13 cellular contexts compared by ENCODE assay signal in the genomic region with DNA sequence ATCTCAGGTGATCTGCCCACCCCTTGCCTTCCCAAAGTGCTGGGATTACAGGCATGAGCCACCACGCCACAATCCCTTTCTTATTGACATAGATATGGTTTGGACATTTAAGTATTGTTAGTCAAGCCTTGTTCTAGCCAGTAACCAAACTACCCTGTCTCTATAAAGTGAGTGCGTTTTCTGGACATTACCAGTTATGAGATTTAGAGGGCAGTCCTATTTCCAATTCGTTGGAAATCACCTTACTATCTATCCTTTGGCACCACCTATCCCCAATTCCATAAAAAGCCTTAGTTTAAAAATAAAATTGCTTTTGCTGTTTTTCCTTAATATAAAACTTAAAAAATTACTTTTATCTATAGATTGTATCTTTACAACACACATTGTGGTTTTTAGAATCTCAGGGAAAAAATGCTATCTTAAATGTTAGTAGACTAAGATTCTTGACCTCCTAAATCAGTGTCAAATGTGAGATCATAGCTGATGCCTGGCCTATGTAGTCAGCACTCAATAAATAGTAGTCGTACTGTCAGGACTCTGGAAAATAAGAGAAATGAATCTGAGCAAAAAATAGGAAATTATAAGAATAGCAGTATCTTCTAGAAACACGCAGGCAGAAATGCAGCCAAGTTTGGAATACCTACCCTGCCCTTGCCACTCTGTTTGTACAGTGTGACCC. TPM values are rescaled to one million over a fixed set of nuclear protein-coding genes. Genes with fewer than 3 reads are reported as not detected.
DNase-seq lines count a peak whose midpoint lies in the region; ATAC-seq and TF ChIP-seq lines count a peak whose summit lies in the region.
"Had no signal": no experiment of that assay in that cellular context is flagged by ENCODE, and none has a peak within 500 bp of the region (broad histone marks: within the 10 kb centered on the region; RNA-seq: fewer than 3 reads in every experiment).

No MANE protein-coding gene starts in this region.

- 0 out of 4 replicates have a peak overlapping the region, but pooled peaks of 1 of the 2 experiments have one; percentile 53 for H4K8ac ChIP-seq in IMR-90 (ENCODE audit: low read depth in 2 of 2, low read length in 2 of 2)

- H2BK20ac ChIP-seq in IMR-90 (ENCODE audit: low read depth, low read length), result peak overlapping the region; percentile 68; the same call in 1 of the 2 replicates

- peak; percentile 72 for DNase-seq in IMR-90
- no peak for DNase-seq in chondrocyte (ENCODE audit: low spot score)
- peak; percentile 7 for DNase-seq in kidney glomerular epithelial cell (lab: John Stamatoyannopoulos, UW)
- DNase-seq in suprapubic skin (ENCODE audit: low spot score in 2 of 2), result peak in 1 of 2 donors; percentile 31
- no peak for DNase-seq in NCI-H510A treated with DMSO at 0.1 percent for 48 hours (lab: John Stamatoyannopoulos, UW)
- no peak for DNase-seq in MV-4-11 (lab: John Stamatoyannopoulos, UW)
- DNase-seq: activated CD8-positive, alpha-beta memory T cell treated with anti-CD3 and anti-CD28 coated beads, Interleukin-2, amount 10 ng/mL, durations not matched to agents 7 days and 5 days; activated naive CD8-positive, alpha-beta T cell treated with anti-CD3 and anti-CD28 coated beads, Interleukin-2, amount 10 ng/mL, durations not matched to agents 7 days and 5 days; CD4-positive, CD25-positive, alpha-beta regulatory T cell; PC-9; T-helper 9 cell had no signal

- H3K36me3 Mint-ChIP-seq in chondrocyte (ENCODE audit: low read depth), result no peaks in the 10 kb centered on the region
- H3K36me3 Mint-ChIP-seq: CD4-positive, CD25-positive, alpha-beta regulatory T cell had no signal

- H2AK5ac ChIP-seq in IMR-90 (ENCODE audit: low read depth, low read length), result peak overlapping the region; percentile 32; the same call in 1 of the 2 replicates

- no peak overlapping the region for H3K4me2 ChIP-seq in IMR-90 (ENCODE audit: low read depth, low read length)

- peak overlapping the region; percentile 89 for H3K27ac Mint-ChIP-seq in chondrocyte (ENCODE audit: unreplicated experiment)
- H3K27ac Mint-ChIP-seq: activated CD8-positive, alpha-beta memory T cell treated with anti-CD3 and anti-CD28 coated beads, Interleukin-2, amount 10 ng/mL, durations not matched to agents 7 days and 5 days; activated naive CD8-positive, alpha-beta T cell treated with anti-CD3 and anti-CD28 coated beads, Interleukin-2, amount 10 ng/mL, durations not matched to agents 7 days and 5 days; CD4-positive, CD25-positive, alpha-beta regulatory T cell had no signal

- no peaks in the 10 kb centered on the region for H3K79me1 ChIP-seq in IMR-90 (ENCODE audit: low read depth in 1 of 2, low read length in 2 of 2)

- H3K36me3 ChIP-seq in IMR-90 (ENCODE audit: control insufficient read depth, insufficient read depth, low read length), result no peaks in the 10 kb centered on the region
- no peaks in the 10 kb centered on the region for H3K36me3 ChIP-seq in suprapubic skin

- BruUV-seq in IMR-90 (replicated peaks; lab: Mats Ljungman, UMichigan), result no TSS peak

- H3K27me3 ChIP-seq in IMR-90 (ENCODE audit: control insufficient read depth, insufficient read depth, low read length) (no peaks in the 10 kb centered on the region), suprapubic skin (no peaks in the 10 kb centered on the region)

- peak overlapping the region; percentile 62; the same call in 2 of the 3 replicates for H2BK15ac ChIP-seq in IMR-90 (ENCODE audit: low read depth, low read length)

- H3K4me1 Mint-ChIP-seq in chondrocyte (ENCODE audit: low read depth), result peaks cover 67% of the 10 kb centered on the region

- H3K9me3 ChIP-seq in IMR-90 (ENCODE audit: control insufficient read depth, insufficient read depth, low read length) (no peaks in the 10 kb centered on the region), suprapubic skin (no peaks in the 10 kb centered on the region)

- H4K91ac ChIP-seq in IMR-90 (ENCODE audit: insufficient read depth, low read depth, low read length), result no peak overlapping the region

- H3K4me3 ChIP-seq in IMR-90 (ENCODE audit: insufficient read depth, low read depth, low read length) (no peak overlapping the region), suprapubic skin (no peak overlapping the region)
- H3K4me3 ChIP-seq: PC-9 had no signal

- in situ Hi-C loops in IMR-90 (cut with MboI; ENCODE audit: low sequenced_read_pairs), result no loop called here

- H2BK5ac ChIP-seq in IMR-90 (ENCODE audit: low read depth, low read length, poor library complexity, severe bottlenecking), result no peak overlapping the region

- no peak overlapping the region for H2AK9ac ChIP-seq in IMR-90 (replicated peaks; ENCODE audit: low read depth, low read length, poor library complexity)

- peak overlapping the region; percentile 17; the same call in 1 of the 2 replicates for H2BK120ac ChIP-seq in IMR-90 (ENCODE audit: low read depth, low read length)

- TF ChIP-seq CTCF in IMR-90 (conservative IDR thresholded peaks at IDR 0.05; ENCODE audit: low read depth, low read length) (no peak), chondrocyte (IDR thresholded peaks at IDR 0.05) (peak; percentile 61), suprapubic skin (IDR thresholded peaks at IDR 0.05) (no peak)

- TF ChIP-seq EP300 in suprapubic skin (IDR thresholded peaks at IDR 0.05), result no peak

- H3K27ac ChIP-seq in IMR-90 (ENCODE audit: insufficient read depth, low read length), result no peak overlapping the region
- peak overlapping the region; percentile 69 for H3K27ac ChIP-seq in suprapubic skin

- TF ChIP-seq POLR2A in IMR-90 (IDR thresholded peaks at IDR 0.05; ENCODE audit: low read depth, low read length) (no peak), suprapubic skin (IDR thresholded peaks at IDR 0.05) (no peak)

- dilution Hi-C loops in IMR-90 (cut with HindIII; ENCODE audit: low sequenced_read_pairs, unreplicated experiment), result no loop called here

- peak; percentile 64 for ATAC-seq in IMR-90 (ENCODE audit: low read depth)
- ATAC-seq in GM21381 (IDR thresholded peaks at IDR 0.05; ENCODE audit: unreplicated experiment), result no peak
- no peak for ATAC-seq in GM21786 (IDR thresholded peaks at IDR 0.05; ENCODE audit: unreplicated experiment)
- ATAC-seq: activated CD8-positive, alpha-beta memory T cell treated with anti-CD3 and anti-CD28 coated beads, Interleukin-2, amount 10 ng/mL, durations not matched to agents 7 days and 5 days had no signal

- no peak overlapping the region for H3K56ac ChIP-seq in IMR-90 (ENCODE audit: extremely low read depth, insufficient read depth, low read length)

- no CpG with 5 or more reads among the region's 5 CpGs for WGBS in IMR-90 (ENCODE audit: extremely low coverage in 2 of 2, insufficient read length in 1 of 2), 2 experiments
- 66% methylated on average over 5 of the region's 5 CpGs for WGBS in suprapubic skin

- intact Hi-C loops in IMR-90 (cut with micrococcal nuclease), result no loop called here

- 0 out of 2 replicates have a peak overlapping the region, but pooled peaks have one; percentile 6 for H4K5ac ChIP-seq in IMR-90 (ENCODE audit: low read depth, low read length)

- peaks cover 10% of the 10 kb centered on the region for H3K9me1 ChIP-seq in IMR-90 (ENCODE audit: insufficient read depth, low read length)

- no peaks in the 10 kb centered on the region for H3K9me3 Mint-ChIP-seq in chondrocyte (ENCODE audit: low read depth)
- H3K9me3 Mint-ChIP-seq: activated naive CD8-positive, alpha-beta T cell treated with anti-CD3 and anti-CD28 coated beads, Interleukin-2, amount 10 ng/mL, durations not matched to agents 7 days and 5 days; CD4-positive, CD25-positive, alpha-beta regulatory T cell had no signal

- no peak for TF ChIP-seq RAD21 in IMR-90 (IDR thresholded peaks at IDR 0.05; ENCODE audit: low read length)

- no peak overlapping the region for H2AFZ ChIP-seq in IMR-90 (replicated peaks; ENCODE audit: low read length, poor library complexity)
- H2AFZ ChIP-seq: PC-9 had no signal

- peak overlapping the region; percentile 9; the same call in 1 of the 2 replicates for H3K4ac ChIP-seq in IMR-90 (ENCODE audit: low read depth, low read length)

- peak overlapping the region; percentile 50 for H3K14ac ChIP-seq in IMR-90 (replicated peaks; ENCODE audit: low read depth, low read length)

- H3K4me3 Mint-ChIP-seq in chondrocyte (ENCODE audit: unreplicated experiment), result peak overlapping the region; percentile 33
- H3K4me3 Mint-ChIP-seq: activated CD8-positive, alpha-beta memory T cell treated with anti-CD3 and anti-CD28 coated beads, Interleukin-2, amount 10 ng/mL, durations not matched to agents 7 days and 5 days; activated naive CD8-positive, alpha-beta T cell treated with anti-CD3 and anti-CD28 coated beads, Interleukin-2, amount 10 ng/mL, durations not matched to agents 7 days and 5 days; CD4-positive, CD25-positive, alpha-beta regulatory T cell had no signal

- no peaks in the 10 kb centered on the region for H4K20me1 ChIP-seq in IMR-90 (ENCODE audit: insufficient read depth, low read length)

- H3K4me1 ChIP-seq in IMR-90 (ENCODE audit: control insufficient read depth, insufficient read depth, low read length), result peaks cover 6% of the 10 kb centered on the region; the same call in 1 of the 2 replicates
- H3K4me1 ChIP-seq in suprapubic skin, result peaks cover 44% of the 10 kb centered on the region

- CTCF ChIA-PET in IMR-90 (lab: Yijun Ruan, JAX), result no interaction called here

- no peak overlapping the region for H3K18ac ChIP-seq in IMR-90 (ENCODE audit: low read depth, low read length)

- H3K9ac ChIP-seq in IMR-90 (ENCODE audit: low read depth, low read length), result no peak overlapping the region

- POLR2A ChIA-PET in IMR-90 (lab: Charles Lee; ENCODE audit: unreplicated experiment), result no interaction called here

- no peak overlapping the region for H3K23ac ChIP-seq in IMR-90 (ENCODE audit: low read depth, low read length)

- no peaks in the 10 kb centered on the region for H3K27me3 Mint-ChIP-seq in chondrocyte (ENCODE audit: low read depth)

TF ChIP-seq in IMR-90, 13 proteins besides CTCF, POLR2A, EP300 and RAD21 (continues in another document):
- TF ChIP-seq NFE2L2 (IDR thresholded peaks at IDR 0.05; ENCODE audit: low read depth, low read length), result no peak

RNA-seq across cellular contexts. Expression of a gene that starts 57.0 kb away (rescaled TPM):
- total RNA-seq in IMR-90 (2012; rRNA removed), result 1.4 and 2.5 TPM in 2 replicates
- 2.1 and 2.3 TPM in 2 replicates for polyA plus RNA-seq in IMR-90 (2012; rRNA removed)
- 0.90 and 0.99 TPM in 2 replicates for polyA plus RNA-seq in IMR-90 (2012; cell fraction: cytosol; rRNA removed)
- 0.94 and 1.7 TPM in 2 replicates for polyA plus RNA-seq in IMR-90 (2012; cell fraction: nucleus; rRNA removed; ENCODE audit: low replicate concordance)
- total RNA-seq in chondrocyte, result 4.7 to 6.4 TPM (median 5.1 TPM) in 3 replicates
- total RNA-seq in suprapubic skin, result 1 to 10 TPM; 3.2 to 5.0 (median 4.2) TPM

RNA-seq across cellular contexts. Expression of a gene that starts 57.0 kb away (rescaled TPM):
- total RNA-seq in IMR-90 (2012; rRNA removed), result 10.6 and 25.3 TPM in 2 replicates
- 8.2 and 12.5 TPM in 2 replicates for polyA plus RNA-seq in IMR-90 (2012; rRNA removed)
- 2.6 and 3.3 TPM in 2 replicates for polyA plus RNA-seq in IMR-90 (2012; cell fraction: cytosol; rRNA removed)
- 10.0 and 29.4 TPM in 2 replicates for polyA plus RNA-seq in IMR-90 (2012; cell fraction: nucleus; rRNA removed; ENCODE audit: low replicate concordance)
- total RNA-seq in chondrocyte, result 19.3 to 30.8 TPM (median 21.5 TPM) in 3 replicates
- total RNA-seq in suprapubic skin, result 10 to 100 TPM; 17.0 to 33.5 (median 28.6) TPM

Comparison
In these comparisons a context has a peak if more than half of its experiments do, and no peak if none do; other contexts are left out.
1. DNase-seq: peak in IMR-90 (single experiment) and kidney glomerular epithelial cell (single experiment); none in chondrocyte (single experiment), NCI-H510A treated with DMSO at 0.1 percent for 48 hours (single experiment) and MV-4-11 (single experiment).